ENCODE assay signal across 8 cellular contexts in genomic region chr19:42268142-42268703, GRCh38. TPM values are rescaled to one million over a fixed set of nuclear protein-coding genes. Genes with fewer than 3 reads are reported as not detected.
DNase-seq lines count a peak whose midpoint lies in the region; ATAC-seq and TF ChIP-seq lines count a peak whose summit lies in the region.

No MANE protein-coding gene starts in this region.

- no peaks in the 10 kb centered on the region for H4K20me1 ChIP-seq in IMR-90 (ENCODE audit: insufficient read depth, low read length)
- H4K20me1 ChIP-seq in OCI-LY7 (ENCODE audit: insufficient read depth, low read length): no peaks in the 10 kb centered on the region

- peaks cover 15 to 29% of the 10 kb centered on the region in 2 experiments for H3K79me1 ChIP-seq in IMR-90 (ENCODE audit: low read depth in 1 of 2, low read length in 2 of 2)

- peak overlapping the region; percentile 98 for H2BK120ac ChIP-seq in IMR-90 (ENCODE audit: low read depth, low read length)

- no peaks in the 10 kb centered on the region for H3K9me2 ChIP-seq in OCI-LY7 (ENCODE audit: insufficient read depth, low read length)

- H3K27me3 ChIP-seq in IMR-90 (ENCODE audit: control insufficient read depth, insufficient read depth, low read length) (no peaks in the 10 kb centered on the region), esophagus muscularis mucosa (no peaks in the 10 kb centered on the region), mucosa of stomach (ENCODE audit: control insufficient read depth, insufficient read depth, low read length) (no peaks in the 10 kb centered on the region)

- H3K23ac ChIP-seq in IMR-90 (ENCODE audit: low read depth, low read length): peak overlapping the region; percentile 97

- peak overlapping the region; percentile 76 for H3K4me2 ChIP-seq in IMR-90 (ENCODE audit: low read depth, low read length)
- H3K4me2 ChIP-seq in OCI-LY7 (ENCODE audit: low read length): peak overlapping the region; percentile 91

- CTCF ChIA-PET in IMR-90 (lab: Yijun Ruan, JAX) (no interaction called here), OCI-LY7 (lab: Charles Lee; ENCODE audit: unreplicated experiment) (no interaction called here)

- 0% methylated on average over 15 of the region's 46 CpGs; no CpG with 5 or more reads in 1 of the 2 experiments for WGBS in IMR-90 (ENCODE audit: extremely low coverage in 2 of 2, insufficient read length in 1 of 2), 2 experiments
- WGBS in esophagus muscularis mucosa: under 1% methylated on average over 21 of the region's 46 CpGs

- peak overlapping the region; percentile 92 for H2BK20ac ChIP-seq in IMR-90 (ENCODE audit: low read depth, low read length)

- H3K9me3 ChIP-seq in IMR-90 (ENCODE audit: control insufficient read depth, insufficient read depth, low read length) (no peaks in the 10 kb centered on the region), OCI-LY7 (ENCODE audit: low read length) (no peaks in the 10 kb centered on the region), esophagus muscularis mucosa (no peaks in the 10 kb centered on the region), mucosa of stomach (ENCODE audit: control insufficient read depth, low read length) (no peaks in the 10 kb centered on the region)

- H3K4me1 ChIP-seq in IMR-90 (ENCODE audit: control insufficient read depth, insufficient read depth, low read length) (peaks cover 10% of the 10 kb centered on the region), OCI-LY7 (ENCODE audit: insufficient read depth, low read length, poor library complexity, severe bottlenecking) (peaks cover 32% of the 10 kb centered on the region), esophagus muscularis mucosa (peaks cover 25 to 44% (median 37%) of the 10 kb centered on the region in 4 donors), mucosa of stomach (ENCODE audit: control insufficient read depth, insufficient read depth, low read length) (peaks cover 20% of the 10 kb centered on the region)

- peak overlapping the region; percentile 98 for H4K91ac ChIP-seq in IMR-90 (ENCODE audit: insufficient read depth, low read depth, low read length)

- DNase-seq in DMS153 (lab: John Stamatoyannopoulos, UW) (peak; percentile 99), IMR-90 (peak; percentile 99), OCI-LY7 (ENCODE audit: low spot score) (peak; percentile 100), activated T-cell treated with anti-CD3 and anti-CD28 coated beads for 48 hours (ENCODE audit: low read depth) (peak; percentile 94), esophagus muscularis mucosa (ENCODE audit: extremely low spot score) (peak; percentile 100)
- peak; percentile 97 for DNase-seq in stimulated activated CD8-positive, alpha-beta memory T cell treated with anti-CD3 and anti-CD28 coated beads, Interleukin-4, amount 100 ng/mL, for 48 hours

- peak overlapping the region; percentile 99 for H3K56ac ChIP-seq in IMR-90 (ENCODE audit: extremely low read depth, insufficient read depth, low read length)

- H4K5ac ChIP-seq in IMR-90 (ENCODE audit: low read depth, low read length): peak overlapping the region; percentile 55

- H3K4ac ChIP-seq in IMR-90 (ENCODE audit: low read depth, low read length): peak overlapping the region; percentile 97

- H3K9me1 ChIP-seq in IMR-90 (ENCODE audit: insufficient read depth, low read length): peaks cover 4% of the 10 kb centered on the region

- TF ChIP-seq POLR2A in IMR-90 (IDR thresholded peaks at IDR 0.05; ENCODE audit: low read depth, low read length): peak; percentile 79
- peak; percentile 58 for TF ChIP-seq POLR2A in esophagus muscularis mucosa (IDR thresholded peaks at IDR 0.05; ENCODE audit: low read depth)

- H3K36me3 ChIP-seq in IMR-90 (ENCODE audit: control insufficient read depth, insufficient read depth, low read length): peaks cover 2% of the 10 kb centered on the region; the same call in 1 of the 2 replicates
- no peaks in the 10 kb centered on the region for H3K36me3 ChIP-seq in OCI-LY7 (ENCODE audit: insufficient read depth, low read length)
- peaks cover 12 to 18% (median 17%) of the 10 kb centered on the region in 4 donors for H3K36me3 ChIP-seq in esophagus muscularis mucosa
- H3K36me3 ChIP-seq in mucosa of stomach (ENCODE audit: control insufficient read depth, insufficient read depth, low read length): no peaks in the 10 kb centered on the region

- dilution Hi-C loops in IMR-90 (cut with HindIII; ENCODE audit: low sequenced_read_pairs, unreplicated experiment): no loop called here

- no TSS peak for BruUV-seq in IMR-90 (replicated peaks; lab: Mats Ljungman, UMichigan)
- BruUV-seq in OCI-LY7 (replicated peaks; lab: Mats Ljungman, UMichigan): no TSS peak

- H3K27ac ChIP-seq in IMR-90 (ENCODE audit: insufficient read depth, low read length) (peak overlapping the region; percentile 90), OCI-LY7 (ENCODE audit: low read depth, low read length, poor library complexity, severe bottlenecking) (peak overlapping the region; percentile 75), esophagus muscularis mucosa (replicated peaks in 1 of 4) (peak overlapping the region; percentile 92 to 99 (median 96))

- peak overlapping the region; percentile 79 for H2AK9ac ChIP-seq in IMR-90 (replicated peaks; ENCODE audit: low read depth, low read length, poor library complexity)

- TF ChIP-seq RAD21 in IMR-90 (IDR thresholded peaks at IDR 0.05; ENCODE audit: low read length): no peak

- peaks cover 9% of the 10 kb centered on the region; the same call in 1 of the 2 replicates for H3K79me2 ChIP-seq in OCI-LY7 (ENCODE audit: insufficient read depth, low read depth, low read length)

- peak overlapping the region; percentile 98 for H3K14ac ChIP-seq in IMR-90 (replicated peaks; ENCODE audit: low read depth, low read length)

- ATAC-seq in GM21576 (IDR thresholded peaks at IDR 0.05; ENCODE audit: unreplicated experiment) (peak; percentile 52), IMR-90 (ENCODE audit: low read depth) (peak; percentile 82)

- TF ChIP-seq EP300 in esophagus muscularis mucosa (IDR thresholded peaks at IDR 0.05): no peak

- peak overlapping the region; percentile 95 for H2BK5ac ChIP-seq in IMR-90 (ENCODE audit: low read depth, low read length, poor library complexity, severe bottlenecking)

- POLR2A ChIA-PET in IMR-90 (lab: Charles Lee; ENCODE audit: unreplicated experiment): no interaction called here
- POLR2A ChIA-PET in OCI-LY7 (lab: Charles Lee): no interaction called here

- peak overlapping the region; percentile 99 for H2AFZ ChIP-seq in IMR-90 (replicated peaks; ENCODE audit: low read length, poor library complexity)
- H2AFZ ChIP-seq in OCI-LY7 (ENCODE audit: low read length): peak overlapping the region; percentile 87

- H3K4me3 ChIP-seq in IMR-90 (ENCODE audit: insufficient read depth, low read depth, low read length): peak overlapping the region; percentile 55
- H3K4me3 ChIP-seq in OCI-LY7 (ENCODE audit: low read depth, low read length, poor library complexity, severe bottlenecking): peak overlapping the region; percentile 73
- H3K4me3 ChIP-seq in esophagus muscularis mucosa: peak overlapping the region; percentile 65 to 76 (median 70)
- peak overlapping the region; percentile 80 for H3K4me3 ChIP-seq in mucosa of stomach (ENCODE audit: low read length)

- intact Hi-C loops in IMR-90 (cut with micrococcal nuclease): no loop called here
- intact Hi-C loops in OCI-LY7 (cut with micrococcal nuclease; ENCODE audit: unreplicated experiment): no loop called here
- intact Hi-C loops in esophagus muscularis mucosa (cut with DNase I): no loop called here

- TF ChIP-seq CTCF in IMR-90 (conservative IDR thresholded peaks at IDR 0.05; ENCODE audit: low read depth, low read length) (0 out of 2 replicates have a peak, but pooled peaks have one; percentile 3), OCI-LY7 (conservative IDR thresholded peaks at IDR 0.05; ENCODE audit: low read length) (no peak), esophagus muscularis mucosa (IDR thresholded peaks at IDR 0.05) (no peak)

- in situ Hi-C loops in IMR-90 (cut with MboI; ENCODE audit: low sequenced_read_pairs): no loop called here

- H4K8ac ChIP-seq in IMR-90 (ENCODE audit: low read depth in 2 of 2, low read length in 2 of 2): peak overlapping the region; percentile 21 to 98; a peak in 3 of 4 replicates

- peak overlapping the region; percentile 85 for H3K18ac ChIP-seq in IMR-90 (ENCODE audit: low read depth, low read length)

- H2BK15ac ChIP-seq in IMR-90 (ENCODE audit: low read depth, low read length): peak overlapping the region; percentile 84; the same call in 1 of the 3 replicates

- H2AK5ac ChIP-seq in IMR-90 (ENCODE audit: low read depth, low read length): peak overlapping the region; percentile 56; the same call in 1 of the 2 replicates

- H3K9ac ChIP-seq in IMR-90 (ENCODE audit: low read depth, low read length) (peak overlapping the region; percentile 86), mucosa of stomach (ENCODE audit: low read length) (peak overlapping the region; percentile 81)

RNA-seq across cellular contexts. Expression of gene CIC, which starts 0.8 kb away (rescaled TPM):
- total RNA-seq in IMR-90 (2012; rRNA removed): 1.8 and 2.5 TPM in 2 replicates
- 23.2 and 27.3 TPM in 2 replicates for polyA plus RNA-seq in IMR-90 (2012; rRNA removed)
- polyA plus RNA-seq in IMR-90 (2012; cell fraction: cytosol; rRNA removed): 20.0 and 22.5 TPM in 2 replicates
- polyA plus RNA-seq in IMR-90 (2012; cell fraction: nucleus; rRNA removed; ENCODE audit: low replicate concordance): 50.1 and 139 TPM in 2 replicates
- 20.7 and 26.8 TPM in 2 replicates for total RNA-seq in OCI-LY7 (2014; rRNA removed; shearing (Covaris generic))
- 48.2 and 59.3 TPM in 2 replicates for total RNA-seq in OCI-LY7 (2022)
- total RNA-seq in esophagus muscularis mucosa: 10 to 100 TPM; 37.8 to 74.2 (median 56.3) TPM

RNA-seq across cellular contexts. Expression of gene ERF, which starts 13.3 kb away (rescaled TPM):
- total RNA-seq in IMR-90 (2012; rRNA removed) (5.2 and 6.1 TPM in 2 replicates), OCI-LY7 (2022) (33.5 and 36.6 TPM in 2 replicates), esophagus muscularis mucosa (10 to 100 TPM; 16.6 to 38.8 (median 35.5) TPM)
- 32.4 and 50.9 TPM in 2 replicates for polyA plus RNA-seq in IMR-90 (2012; rRNA removed)
- 21.0 and 43.3 TPM in 2 replicates for polyA plus RNA-seq in IMR-90 (2012; cell fraction: cytosol; rRNA removed)
- polyA plus RNA-seq in IMR-90 (2012; cell fraction: nucleus; rRNA removed; ENCODE audit: low replicate concordance): 185 and 200 TPM in 2 replicates
- 22.1 and 26.7 TPM in 2 replicates for total RNA-seq in OCI-LY7 (2014; rRNA removed; shearing (Covaris generic))

RNA-seq across cellular contexts. Expression of gene GSK3A, which starts 25.8 kb away (rescaled TPM):
- total RNA-seq in IMR-90 (2012; rRNA removed): 6.9 and 8.1 TPM in 2 replicates
- polyA plus RNA-seq in IMR-90 (2012; rRNA removed): 41.4 and 43.3 TPM in 2 replicates
- 24.3 and 37.8 TPM in 2 replicates for polyA plus RNA-seq in IMR-90 (2012; cell fraction: cytosol; rRNA removed)
- polyA plus RNA-seq in IMR-90 (2012; cell fraction: nucleus; rRNA removed; ENCODE audit: low replicate concordance): 37.0 and 39.0 TPM in 2 replicates
- total RNA-seq in OCI-LY7 (2014; rRNA removed; shearing (Covaris generic)): 20.9 and 23.6 TPM in 2 replicates
- 29.2 and 33.7 TPM in 2 replicates for total RNA-seq in OCI-LY7 (2022)
- total RNA-seq in esophagus muscularis mucosa: 10 to 100 TPM; 33.8 to 46.1 (median 41.8) TPM

RNA-seq across cellular contexts. Expression of gene PRR19, which starts 33.7 kb away (rescaled TPM):
- 0.28 and 0.36 TPM in 2 replicates for total RNA-seq in IMR-90 (2012; rRNA removed)
- 1.6 and 1.8 TPM in 2 replicates for polyA plus RNA-seq in IMR-90 (2012; rRNA removed)
- polyA plus RNA-seq in IMR-90 (2012; cell fraction: cytosol; rRNA removed): 0.79 and 1.7 TPM in 2 replicates
- 0.60 and 1.5 TPM in 2 replicates for polyA plus RNA-seq in IMR-90 (2012; cell fraction: nucleus; rRNA removed; ENCODE audit: low replicate concordance)
- total RNA-seq in OCI-LY7 (2014; rRNA removed; shearing (Covaris generic)): 1.4 TPM in 1 of 2 replicates, not detected in the other
- total RNA-seq in OCI-LY7 (2022): 0.40 and 0.70 TPM in 2 replicates
- under 1 TPM in 2 of 4 donors, not detected in 2; 0.17 to 0.50 TPM for total RNA-seq in esophagus muscularis mucosa

RNA-seq across cellular contexts. Expression of gene PAFAH1B3, which starts 34.2 kb away (rescaled TPM):
- total RNA-seq in IMR-90 (2012; rRNA removed) (71.2 and 76.4 TPM in 2 replicates), OCI-LY7 (2022) (35.9 and 42.3 TPM in 2 replicates), esophagus muscularis mucosa (1 to 10 TPM in 3 of 4 donors, under 1 TPM in 1; 0.83 to 8.6 (median 7.2) TPM)
- polyA plus RNA-seq in IMR-90 (2012; rRNA removed): 64.3 and 69.7 TPM in 2 replicates
- 92.1 and 108 TPM in 2 replicates for polyA plus RNA-seq in IMR-90 (2012; cell fraction: cytosol; rRNA removed)
- 40.0 and 79.4 TPM in 2 replicates for polyA plus RNA-seq in IMR-90 (2012; cell fraction: nucleus; rRNA removed; ENCODE audit: low replicate concordance)
- 54.9 and 62.1 TPM in 2 replicates for total RNA-seq in OCI-LY7 (2014; rRNA removed; shearing (Covaris generic))

Comparison
In these comparisons a context has a peak if more than half of its experiments do, and no peak if none do; other contexts are left out.
1. Peak in every context shown above with its lines: DNase-seq, ATAC-seq, H3K4me3 ChIP-seq and H3K27ac ChIP-seq.